Comparison of ENCODE assay signal across 8 cellular contexts in the genomic region with DNA sequence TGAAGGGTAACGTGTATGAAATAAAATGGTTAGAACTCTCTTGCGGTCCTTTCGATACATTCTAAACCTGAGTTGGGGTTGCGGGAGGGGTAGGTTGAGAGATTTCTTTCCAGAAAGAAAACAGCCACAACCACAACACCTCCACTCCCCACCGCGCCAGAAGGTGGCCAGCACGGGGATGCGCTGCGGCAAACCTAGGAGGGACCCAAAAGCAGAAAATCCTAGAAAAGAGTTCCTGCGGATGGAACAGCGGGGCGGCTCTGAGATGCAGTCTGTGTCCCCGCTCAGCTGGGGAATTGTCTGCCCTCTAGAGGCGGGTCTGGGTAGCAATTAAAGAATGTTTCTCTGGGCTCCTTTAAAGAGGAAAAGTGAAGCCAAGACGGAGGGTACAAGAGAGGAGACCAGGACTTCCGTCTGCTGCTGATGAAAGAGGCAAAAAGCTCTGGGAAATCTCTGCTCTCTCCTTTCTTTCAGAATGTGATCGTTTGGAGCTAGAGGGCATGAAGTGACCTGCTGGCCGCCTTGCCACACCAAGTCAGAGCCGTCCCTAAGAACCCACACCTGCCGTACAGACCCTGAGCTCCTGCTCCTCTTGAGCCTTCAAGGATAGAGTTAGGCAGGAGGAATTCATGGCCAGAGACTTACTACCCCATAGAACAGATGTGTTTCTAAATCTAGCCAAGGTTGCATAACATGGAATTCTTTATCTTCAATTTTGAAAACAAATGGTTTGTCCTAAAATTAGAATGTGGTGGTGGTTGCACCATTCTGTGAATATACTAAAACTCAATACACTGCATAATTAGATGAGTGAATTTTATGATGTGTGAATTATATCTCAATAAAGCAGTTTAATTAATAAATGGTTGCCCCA. TPM values are rescaled to one million over a fixed set of nuclear protein-coding genes. Genes with fewer than 3 reads are reported as not detected.
A peak's percentile ranks its signal among the peaks of the same experiment; 100 is the strongest.
DNase-seq lines count a peak whose midpoint lies in the region; ATAC-seq and TF ChIP-seq lines count a peak whose summit lies in the region.

No MANE protein-coding gene starts in this region.

- CTCF ChIA-PET in activated CD8-positive, alpha-beta T cell treated with anti-CD3 and anti-CD28 coated beads for 36 hours (lab: Charles Lee) = interaction anchor here (0.6 to 5.0 kb wide), 30 partner anchors 10 to 1030 kb away, joined by 3 to 60 read pairs (median 4); no protein-coding TSS in a partner anchor

- peaks cover 0 to 7% of the 10 kb centered on the region in 2 donors for H3K4me1 ChIP-seq in muscle layer of duodenum (ENCODE audit: control insufficient read depth in 1 of 2, insufficient read depth in 2 of 2, low read length in 2 of 2)

- DNase-seq in A172 (ENCODE audit: low spot score) = peak; percentile 62
- peak; percentile 67 for DNase-seq in GM13977 (ENCODE audit: low spot score)
- peak; percentile 51 for DNase-seq in NCI-H748 (lab: John Stamatoyannopoulos, UW; ENCODE audit: unreplicated experiment)
- peak; percentile 75 for DNase-seq in activated CD8-positive, alpha-beta T cell treated with anti-CD3 and anti-CD28 coated beads for 36 hours
- DNase-seq in epithelial cell of esophagus (ENCODE audit: low read depth) = peak; percentile 62
- DNase-seq in stimulated activated naive B cell treated with anti-CD40 and anti-IgM and Interleukin-4, amounts not matched to agents 10 μg/mL and 1 μg/mL and 100 μg/mL, for 72 hours = peak; percentile 38

- peak overlapping the region; percentile 59 for H3K4me3 Mint-ChIP-seq in activated CD8-positive, alpha-beta T cell treated with anti-CD3 and anti-CD28 coated beads for 36 hours
- peak overlapping the region; percentile 42 to 71 for H3K4me3 Mint-ChIP-seq in stimulated activated naive B cell treated with anti-CD40 and anti-IgM and Interleukin-4, amounts not matched to agents 10 μg/mL and 1 μg/mL and 100 μg/mL, for 72 hours

- H3K9me3 ChIP-seq in muscle layer of duodenum (ENCODE audit: control insufficient read depth in 1 of 2, low read length in 2 of 2) = no peaks in the 10 kb centered on the region

- H3K4me1 Mint-ChIP-seq in activated CD8-positive, alpha-beta T cell treated with anti-CD3 and anti-CD28 coated beads for 36 hours (ENCODE audit: low read depth) = peaks cover 6% of the 10 kb centered on the region
- H3K4me1 Mint-ChIP-seq in stimulated activated naive B cell treated with anti-CD40 and anti-IgM and Interleukin-4, amounts not matched to agents 10 μg/mL and 1 μg/mL and 100 μg/mL, for 72 hours = peaks cover 22 to 44% of the 10 kb centered on the region in 2 donors

- H3K36me3 ChIP-seq in muscle layer of duodenum (ENCODE audit: control insufficient read depth in 1 of 2, insufficient read depth in 2 of 2, low read length in 2 of 2) = no peaks in the 10 kb centered on the region

- TF ChIP-seq CTCF in GM13977 (IDR thresholded peaks at IDR 0.05; ENCODE audit: extremely low read depth, insufficient read depth, missing control alignments) = peak; percentile 87
- peak; percentile 74 for TF ChIP-seq CTCF in activated CD8-positive, alpha-beta T cell treated with anti-CD3 and anti-CD28 coated beads for 36 hours (IDR thresholded peaks at IDR 0.05)
- peak; percentile 83 for TF ChIP-seq CTCF in epithelial cell of esophagus (IDR thresholded peaks at IDR 0.05; ENCODE audit: insufficient read depth, low read depth, low read length, missing control alignments)

- H3K27me3 ChIP-seq in muscle layer of duodenum (ENCODE audit: low read depth, low read length) = peaks cover 3% of the 10 kb centered on the region

- in situ Hi-C loops in GM13977 (cut with MboI; ENCODE audit: low pct_unique_long_range_greater_than_20kb, low sequenced_read_pairs, unreplicated experiment) = no loop called here

- H3K27ac ChIP-seq in muscle layer of duodenum (ENCODE audit: low read length) = no peak overlapping the region

- ATAC-seq in HG03066 (IDR thresholded peaks at IDR 0.05; ENCODE audit: low read depth, unreplicated experiment) = peak; percentile 74
- peak; percentile 90 for ATAC-seq in activated CD8-positive, alpha-beta T cell treated with anti-CD3 and anti-CD28 coated beads for 36 hours
- ATAC-seq in stimulated activated naive B cell treated with anti-CD40 and anti-IgM and Interleukin-4, amounts not matched to agents 10 μg/mL and 1 μg/mL and 100 μg/mL, for 72 hours (replicated peaks) = peak; percentile 86 to 88

- no peaks in the 10 kb centered on the region for H3K36me3 Mint-ChIP-seq in activated CD8-positive, alpha-beta T cell treated with anti-CD3 and anti-CD28 coated beads for 36 hours (ENCODE audit: low read depth)
- no peaks in the 10 kb centered on the region for H3K36me3 Mint-ChIP-seq in stimulated activated naive B cell treated with anti-CD40 and anti-IgM and Interleukin-4, amounts not matched to agents 10 μg/mL and 1 μg/mL and 100 μg/mL, for 72 hours

- intact Hi-C loops in activated CD8-positive, alpha-beta T cell treated with anti-CD3 and anti-CD28 coated beads for 36 hours (cut with micrococcal nuclease) = loop anchor here (5.0 kb wide), 1 partner anchor 209 kb away; no protein-coding TSS in a partner anchor

- POLR2A ChIA-PET in activated CD8-positive, alpha-beta T cell treated with anti-CD3 and anti-CD28 coated beads for 36 hours (lab: Charles Lee) = no interaction called here

- H3K4me3 ChIP-seq in epithelial cell of esophagus (ENCODE audit: low read length) = peak overlapping the region; percentile 25
- H3K4me3 ChIP-seq in muscle layer of duodenum (ENCODE audit: low read depth in 1 of 2, low read length in 2 of 2) = peak overlapping the region; percentile 51 to 52

- H3K27me3 Mint-ChIP-seq in activated CD8-positive, alpha-beta T cell treated with anti-CD3 and anti-CD28 coated beads for 36 hours = peaks cover 43% of the 10 kb centered on the region
- H3K27me3 Mint-ChIP-seq in stimulated activated naive B cell treated with anti-CD40 and anti-IgM and Interleukin-4, amounts not matched to agents 10 μg/mL and 1 μg/mL and 100 μg/mL, for 72 hours = peaks cover 39 to 46% of the 10 kb centered on the region in 2 donors

- H3K9me3 Mint-ChIP-seq in activated CD8-positive, alpha-beta T cell treated with anti-CD3 and anti-CD28 coated beads for 36 hours = no peaks in the 10 kb centered on the region
- peaks cover 0 to 3% of the 10 kb centered on the region in 2 donors for H3K9me3 Mint-ChIP-seq in stimulated activated naive B cell treated with anti-CD40 and anti-IgM and Interleukin-4, amounts not matched to agents 10 μg/mL and 1 μg/mL and 100 μg/mL, for 72 hours

- H3K27ac Mint-ChIP-seq in activated CD8-positive, alpha-beta T cell treated with anti-CD3 and anti-CD28 coated beads for 36 hours = no peak overlapping the region
- peak overlapping the region; percentile 67 for H3K27ac Mint-ChIP-seq in stimulated activated naive B cell treated with anti-CD40 and anti-IgM and Interleukin-4, amounts not matched to agents 10 μg/mL and 1 μg/mL and 100 μg/mL, for 72 hours

RNA-seq across cellular contexts. Expression of a gene that starts 46.5 kb away (rescaled TPM):
- 78.1 and 81.3 TPM in 2 replicates for total RNA-seq in A172 (2014; rRNA removed; shearing (Covaris generic))
- 10 to 100 TPM; 59.8 to 61.8 TPM for total RNA-seq in activated CD8-positive, alpha-beta T cell treated with anti-CD3 and anti-CD28 coated beads for 36 hours
